ENCODE assay signal across 8 cellular contexts in genomic region chr2:237700583-237701032, GRCh38.
DNase-seq lines count a peak whose midpoint lies in the region; ATAC-seq and TF ChIP-seq lines count a peak whose summit lies in the region.

No MANE protein-coding gene starts in this region.

- ATAC-seq in GM21390 (IDR thresholded peaks at IDR 0.05; ENCODE audit: unreplicated experiment): no peak
- ATAC-seq in GM19397 (IDR thresholded peaks at IDR 0.05; ENCODE audit: unreplicated experiment): no peak

- DNase-seq in NCI-H2227 (lab: John Stamatoyannopoulos, UW; ENCODE audit: unreplicated experiment) (peak; percentile 17), NCI-H2227 treated with DMSO at 0.1 percent for 48 hours (lab: John Stamatoyannopoulos, UW) (no peak), activated gamma-delta T cell treated with Interleukin-2 at 50 U/mL for 16 hours (peak; percentile 46), hepatocyte (ENCODE audit: low spot score) (peak; percentile 70)
- peak; percentile 68 to 77 for DNase-seq in stimulated activated CD4-positive, alpha-beta T cell treated with anti-CD3 and anti-CD28 coated beads, Interleukin-1b, Interleukin-23, amount 100 ng/mL, for 4 hours (ENCODE audit: low read depth in 2 of 2)

- H3K27me3 ChIP-seq in OCI-LY1 (ENCODE audit: insufficient read depth, low read length) (no peaks in the 10 kb centered on the region), hepatocyte (no peaks in the 10 kb centered on the region)

- H3K4me1 ChIP-seq in OCI-LY1 (ENCODE audit: insufficient read depth, low read length, severe bottlenecking) (peaks cover 81% of the 10 kb centered on the region), hepatocyte (ENCODE audit: insufficient read depth) (peaks cover 82% of the 10 kb centered on the region)

- H3K79me2 ChIP-seq in OCI-LY1 (ENCODE audit: insufficient read depth, low read length) (peaks cover 69% of the 10 kb centered on the region), hepatocyte (peaks cover 96% of the 10 kb centered on the region)

- TF ChIP-seq CTCF in OCI-LY1 (IDR thresholded peaks at IDR 0.05; ENCODE audit: low read length) (no peak), hepatocyte (IDR thresholded peaks at IDR 0.05; ENCODE audit: poor library complexity) (no peak)

- H2AFZ ChIP-seq in OCI-LY1 (ENCODE audit: low read length) (no peak overlapping the region), hepatocyte (no peak overlapping the region)

- H4K20me1 ChIP-seq in OCI-LY1 (ENCODE audit: insufficient read depth, low read length) (no peaks in the 10 kb centered on the region), hepatocyte (ENCODE audit: insufficient read depth, poor library complexity, severe bottlenecking) (peaks cover 69% of the 10 kb centered on the region)

- H3K4me2 ChIP-seq in OCI-LY1 (ENCODE audit: low read length) (peak overlapping the region; percentile 56; the same call in 1 of the 2 replicates), hepatocyte (peak overlapping the region; percentile 69)

- H3K9me3 ChIP-seq in OCI-LY1 (ENCODE audit: low read length): no peaks in the 10 kb centered on the region
- H3K9me3 ChIP-seq in hepatocyte (ENCODE audit: low read depth): no peaks in the 10 kb centered on the region

- H3K27ac ChIP-seq in OCI-LY1 (ENCODE audit: low read depth, low read length, poor library complexity, severe bottlenecking): peak overlapping the region; percentile 37
- H3K27ac ChIP-seq in hepatocyte: peak overlapping the region; percentile 90

- H3K36me3 ChIP-seq in OCI-LY1 (ENCODE audit: insufficient read depth, low read length) (no peaks in the 10 kb centered on the region; the same call in 1 of the 2 replicates), hepatocyte (replicated peaks; ENCODE audit: insufficient read depth, low read depth) (no peaks in the 10 kb centered on the region)

- H3K9ac ChIP-seq in OCI-LY1 (ENCODE audit: low read length): no peak overlapping the region; the same call in 1 of the 2 replicates

- WGBS in hepatocyte (ENCODE audit: low lambda C conversion rate, missing lambda C conversion rate): 63% methylated on average over 11 of the region's 11 CpGs

- H3K9me2 ChIP-seq in OCI-LY1 (ENCODE audit: low read depth, low read length): no peaks in the 10 kb centered on the region
- H3K9me2 ChIP-seq in hepatocyte (replicated peaks; ENCODE audit: insufficient read depth): no peaks in the 10 kb centered on the region

- H3K4me3 ChIP-seq in OCI-LY1 (ENCODE audit: low read depth, low read length, poor library complexity, severe bottlenecking): peak overlapping the region; percentile 16
- H3K4me3 ChIP-seq in hepatocyte: no peak overlapping the region

- 0 out of 2 replicates have a peak, but pooled peaks cover 7% of the 10 kb centered on the region for H3F3A ChIP-seq in OCI-LY1 (ENCODE audit: insufficient read depth, low read length)
